In the genomic region with DNA sequence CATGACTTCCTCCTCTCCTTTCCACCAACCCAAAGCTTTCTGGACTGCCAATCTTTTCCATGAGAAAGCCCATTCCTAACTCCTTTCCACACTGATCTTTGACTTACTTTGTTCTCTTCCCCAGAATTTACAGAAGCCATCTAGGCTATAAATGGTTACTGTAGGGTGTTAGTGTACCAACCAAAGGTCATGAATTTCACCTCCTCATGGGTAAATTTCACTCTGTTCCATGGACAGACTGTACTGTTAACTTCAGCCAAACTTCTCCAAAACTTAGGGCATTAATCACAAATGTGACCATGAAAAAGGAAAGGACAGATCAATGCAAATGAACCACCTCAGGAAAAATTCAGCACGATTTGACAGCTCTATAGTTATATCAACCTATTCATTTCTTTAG, we compare ENCODE assay signal across 26 cellular contexts.
"Had no signal": no experiment of that assay in that cellular context is flagged by ENCODE, and none has a peak within 500 bp of the region (broad histone marks: within the 10 kb centered on the region; RNA-seq: fewer than 3 reads in every experiment).

No MANE protein-coding gene starts in this region.

- H3K27me3 Mint-ChIP-seq: activated CD4-positive, alpha-beta T cell treated with anti-CD3 and anti-CD28 coated beads for 36 hours; naive thymus-derived CD8-positive, alpha-beta T cell had no signal

- H2AFZ ChIP-seq: hepatocyte had no signal

- H3K4me3 ChIP-seq: colonic mucosa, gastroesophageal sphincter, hepatocyte, spleen, thoracic aorta had no signal

- H3K4me1 Mint-ChIP-seq: mesothelial cell of epicardium, neural crest cell had no signal

- H3K27ac Mint-ChIP-seq: activated CD4-positive, alpha-beta T cell treated with anti-CD3 and anti-CD28 coated beads for 36 hours; activated naive CD4-positive, alpha-beta T cell treated with anti-CD3 and anti-CD28 coated beads for 36 hours; activated T-cell treated with anti-CD3 and anti-CD28 coated beads, Interleukin-2, amount 50 U/mL, for 72 hours; mesothelial cell of epicardium had no signal

- H3K27me3 ChIP-seq: colonic mucosa, gastroesophageal sphincter, hepatocyte, spleen had no signal

- H3K4me1 ChIP-seq: colonic mucosa, spleen had no signal

- H3K27ac ChIP-seq: colonic mucosa, epithelial cell of prostate, gastroesophageal sphincter, hepatocyte, spleen, thoracic aorta had no signal

- H3K4me2 ChIP-seq: hepatocyte had no signal

- DNase-seq: activated CD4-positive, alpha-beta T cell treated with anti-CD3 and anti-CD28 coated beads for 36 hours; activated CD4-positive, CD25-positive, alpha-beta regulatory T cell; activated effector memory CD4-positive, alpha-beta T cell treated with Interleukin-2 at 50 U/mL for 16 hours; activated naive CD4-positive, alpha-beta T cell treated with anti-CD3 and anti-CD28 coated beads for 36 hours; activated T-cell treated with anti-CD3 and anti-CD28 coated beads for 4 hours; activated T-cell treated with anti-CD3 and anti-CD28 coated beads, Interleukin-2, amount 50 U/mL, for 72 hours; anterior cingulate cortex; cerebellar nuclear complex; colonic mucosa; effector CD8-positive, alpha-beta T cell; islet precursor cell; left ventricle myocardium superior; mammary epithelial cell; naive thymus-derived CD8-positive, alpha-beta T cell; occipital lobe; right cardiac atrium; spleen; stimulated activated naive CD8-positive, alpha-beta T cell treated with anti-CD3 and anti-CD28 coated beads, Interleukin-15, Interleukin-2, amounts not matched to agents 100 U/mL and 50 U/mL, for 24 hours; T-helper 1 cell; trophoblast cell had no signal

- H3K4me3 Mint-ChIP-seq: activated CD4-positive, alpha-beta T cell treated with anti-CD3 and anti-CD28 coated beads for 36 hours; activated naive CD4-positive, alpha-beta T cell treated with anti-CD3 and anti-CD28 coated beads for 36 hours; activated T-cell treated with anti-CD3 and anti-CD28 coated beads, Interleukin-2, amount 50 U/mL, for 72 hours; mesothelial cell of epicardium; naive thymus-derived CD8-positive, alpha-beta T cell; neural crest cell had no signal

- ATAC-seq: activated CD4-positive, alpha-beta T cell treated with anti-CD3 and anti-CD28 coated beads for 36 hours; activated T-cell treated with anti-CD3 and anti-CD28 coated beads, Interleukin-2, amount 50 U/mL, for 72 hours; gastroesophageal sphincter; left ventricle myocardium superior; naive thymus-derived CD8-positive, alpha-beta T cell; right cardiac atrium; stimulated activated naive CD8-positive, alpha-beta T cell treated with anti-CD3 and anti-CD28 coated beads, Interleukin-15, Interleukin-2, amounts not matched to agents 100 U/mL and 50 U/mL, for 24 hours had no signal

- H3K9me3 Mint-ChIP-seq: activated naive CD4-positive, alpha-beta T cell treated with anti-CD3 and anti-CD28 coated beads for 36 hours; activated T-cell treated with anti-CD3 and anti-CD28 coated beads, Interleukin-2, amount 50 U/mL, for 72 hours; mesothelial cell of epicardium; naive thymus-derived CD8-positive, alpha-beta T cell; neural crest cell had no signal

- H3K9me3 ChIP-seq: colonic mucosa, gastroesophageal sphincter, spleen, thoracic aorta had no signal

- H3K36me3 ChIP-seq: colonic mucosa had no signal
